4 cellular contexts compared by ENCODE assay signal in the genomic region with DNA sequence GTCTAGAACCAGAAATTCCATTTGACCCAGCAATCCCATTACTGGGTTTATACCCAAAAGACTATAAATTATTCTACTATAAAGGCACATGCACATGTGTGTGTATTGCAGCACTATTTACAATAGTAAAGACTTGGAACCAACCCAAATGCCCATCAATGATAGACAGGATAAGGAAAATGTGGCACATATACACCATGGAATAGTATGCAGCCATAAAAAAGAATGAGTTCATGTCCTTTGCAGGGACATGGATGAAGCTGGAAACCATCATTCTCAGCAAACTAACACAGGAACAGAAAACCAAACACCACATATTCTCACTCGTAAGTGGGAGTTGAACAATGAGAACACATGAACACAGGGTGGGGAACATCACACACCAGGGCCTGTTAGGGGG. TPM values are rescaled to one million over a fixed set of nuclear protein-coding genes. Genes with fewer than 3 reads are reported as not detected.
"Had no signal": no experiment of that assay in that cellular context is flagged by ENCODE, and none has a peak within 500 bp of the region (broad histone marks: within the 10 kb centered on the region; RNA-seq: fewer than 3 reads in every experiment).

No MANE protein-coding gene starts in this region.

RNA-seq across cellular contexts. Expression of gene XCL2, which starts 57.0 kb away (rescaled TPM):
- total RNA-seq: activated B cell treated with CpG ODN at 0.5 μM for 24 hours; activated CD4-positive, alpha-beta memory T cell treated with anti-CD3 and anti-CD28 coated beads, Interleukin-2, amount 10 ng/mL, durations not matched to agents 7 days and 5 days; T-helper 17 cell; WTC11 had no signal
